10 cellular contexts compared by ENCODE assay signal in the genomic region with DNA sequence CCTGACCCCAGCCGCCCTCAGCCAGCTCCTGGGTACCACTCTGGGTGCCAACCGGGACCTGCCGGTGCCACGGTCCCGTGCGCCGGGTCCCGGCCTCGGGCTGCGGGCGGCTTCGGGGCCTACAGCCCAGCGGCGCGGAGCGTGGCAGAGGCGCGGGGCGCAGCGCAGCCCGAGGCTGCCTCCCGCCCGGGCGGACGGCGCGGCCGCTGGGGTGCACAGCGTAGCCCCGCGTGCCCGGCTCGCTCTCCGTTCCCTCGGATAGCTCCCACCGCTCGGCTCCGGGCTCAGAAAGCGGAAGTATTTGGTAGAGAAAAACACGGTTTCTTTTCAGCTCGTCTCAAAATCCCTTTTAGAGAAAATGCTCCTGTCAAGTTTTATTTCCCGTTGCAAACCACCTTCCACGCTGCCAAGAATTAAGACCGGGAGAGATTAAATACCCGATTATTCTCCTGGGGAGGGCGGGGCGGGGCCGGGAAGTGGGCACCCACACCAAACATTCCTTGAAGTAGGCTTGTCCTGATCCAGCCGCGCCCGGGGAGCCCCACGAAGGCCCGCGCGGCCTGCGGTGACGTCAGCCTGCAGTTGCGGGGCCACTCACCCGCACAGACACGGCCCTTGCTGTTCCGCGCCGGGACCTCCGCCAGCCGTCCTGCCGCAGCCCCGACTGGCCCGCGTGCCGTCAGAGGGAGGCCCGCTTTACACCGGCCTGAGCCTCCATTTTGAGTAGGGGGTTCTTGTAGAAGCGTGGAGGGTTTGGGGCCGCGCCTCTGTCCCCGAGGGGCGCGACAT. TPM values are rescaled to one million over a fixed set of nuclear protein-coding genes. Genes with fewer than 3 reads are reported as not detected.
A peak's percentile ranks its signal among the peaks of the same experiment; 100 is the strongest.
DNase-seq lines count a peak whose midpoint lies in the region; ATAC-seq and TF ChIP-seq lines count a peak whose summit lies in the region.
"Had no signal": no experiment of that assay in that cellular context is flagged by ENCODE, and none has a peak within 500 bp of the region (broad histone marks: within the 10 kb centered on the region; RNA-seq: fewer than 3 reads in every experiment).

No MANE protein-coding gene starts in this region.

- POLR2A ChIA-PET in OCI-LY7 (lab: Charles Lee), result interaction anchor here (0.5 kb wide), 1 partner anchor 32 kb away, joined by 3 read pairs; no protein-coding TSS in a partner anchor

- H3K4me1 ChIP-seq in OCI-LY7 (ENCODE audit: insufficient read depth, low read length, poor library complexity, severe bottlenecking) (no peaks in the 10 kb centered on the region), prostate gland (replicated peaks) (peaks cover 16% of the 10 kb centered on the region)

- no peak for ATAC-seq in HG03280 (IDR thresholded peaks at IDR 0.05; ENCODE audit: unreplicated experiment)

- TF ChIP-seq POLR2A in prostate gland (IDR thresholded peaks at IDR 0.05), result no peak

- H3K9me2 ChIP-seq in OCI-LY7 (ENCODE audit: insufficient read depth, low read length), result no peaks in the 10 kb centered on the region

- BruUV-seq in OCI-LY7 (replicated peaks; lab: Mats Ljungman, UMichigan), result no TSS peak

- DNase-seq in D341Med (ENCODE audit: low spot score) (peak; percentile 62), OCI-LY7 (ENCODE audit: low spot score) (no peak), foreskin fibroblast (peak in 1 of 2 donors; percentile 82), prostate gland (ENCODE audit: low spot score) (peak; percentile 55), GOT3 (lab: John Stamatoyannopoulos, UW) (no peak), dedifferentiated amniotic fluid mesenchymal stem cell (ENCODE audit: extremely low spot score) (no peak), DMS153 (lab: John Stamatoyannopoulos, UW) (no peak)
- DNase-seq: caudate nucleus, NCI-H187 treated with DMSO at 0.1 percent for 48 hours had no signal

- no peaks in the 10 kb centered on the region for H3K27me3 ChIP-seq in prostate gland (replicated peaks; ENCODE audit: insufficient read depth)

- H3K79me2 ChIP-seq in OCI-LY7 (ENCODE audit: insufficient read depth, low read depth, low read length), result no peaks in the 10 kb centered on the region

- H3K9me3 ChIP-seq in OCI-LY7 (ENCODE audit: low read length), result no peaks in the 10 kb centered on the region
- no peaks in the 10 kb centered on the region for H3K9me3 ChIP-seq in prostate gland

- TF ChIP-seq CTCF in OCI-LY7 (conservative IDR thresholded peaks at IDR 0.05; ENCODE audit: low read length), result no peak
- TF ChIP-seq CTCF in foreskin fibroblast (IDR thresholded peaks at IDR 0.05; ENCODE audit: low read depth, low read length), result no peak
- TF ChIP-seq CTCF in prostate gland (IDR thresholded peaks at IDR 0.05), result no peak

- H2AFZ ChIP-seq in OCI-LY7 (ENCODE audit: low read length), result no peak overlapping the region

- H3K4me3 ChIP-seq in OCI-LY7 (ENCODE audit: low read depth, low read length, poor library complexity, severe bottlenecking) (no peak overlapping the region), foreskin fibroblast (ENCODE audit: low read depth in 1 of 2, low read length in 2 of 2) (peak overlapping the region; percentile 59 to 93), prostate gland (peak overlapping the region; percentile 76 to 81)

- intact Hi-C loops in OCI-LY7 (cut with micrococcal nuclease; ENCODE audit: unreplicated experiment) (loop anchor here (10.0 kb wide), 2 partner anchors 472 to 832 kb away; a partner anchor contains a TSS), prostate gland (cut with DNase I) (no loop called here)

- no peaks in the 10 kb centered on the region for H4K20me1 ChIP-seq in OCI-LY7 (ENCODE audit: insufficient read depth, low read length)

- CTCF ChIA-PET in OCI-LY7 (lab: Charles Lee; ENCODE audit: unreplicated experiment), result no interaction called here

- under 1% methylated on average over 41 of the region's 78 CpGs for WGBS in prostate gland

- peak overlapping the region; percentile 43; the same call in 1 of the 2 replicates for H3K4me2 ChIP-seq in OCI-LY7 (ENCODE audit: low read length)

- H3K27ac ChIP-seq in OCI-LY7 (ENCODE audit: low read depth, low read length, poor library complexity, severe bottlenecking) (no peak overlapping the region), prostate gland (peak overlapping the region; percentile 96 to 97)

- no peaks in the 10 kb centered on the region for H3K36me3 ChIP-seq in OCI-LY7 (ENCODE audit: insufficient read depth, low read length)
- no peaks in the 10 kb centered on the region for H3K36me3 ChIP-seq in prostate gland

RNA-seq across cellular contexts. Expression of a gene that starts 7.2 kb away (rescaled TPM):
- 0.15 and 0.54 TPM in 2 replicates for total RNA-seq in OCI-LY7 (2014; rRNA removed; shearing (Covaris generic))
- 0.18 and 0.32 TPM in 2 replicates for total RNA-seq in OCI-LY7 (2022)
- total RNA-seq in prostate gland, result 10 to 100 TPM; 19.1 to 50.4 TPM

RNA-seq across cellular contexts. Expression of a gene that starts 7.7 kb away (rescaled TPM):
- not detected in 2 replicates for total RNA-seq in OCI-LY7 (2014; rRNA removed; shearing (Covaris generic))
- total RNA-seq in OCI-LY7 (2022), result not detected in 2 replicates
- total RNA-seq in prostate gland, result 1 to 10 TPM; 8.5 to 9.8 TPM

RNA-seq across cellular contexts. Expression of a gene that starts 18.6 kb away (rescaled TPM):
- not detected in 2 replicates for total RNA-seq in OCI-LY7 (2014; rRNA removed; shearing (Covaris generic))
- total RNA-seq in OCI-LY7 (2022) (not detected in 2 replicates), prostate gland (10 to 100 TPM; 25.8 to 65.6 TPM)

RNA-seq across cellular contexts. Expression of a gene that starts 27.4 kb away (rescaled TPM):
- not detected in 2 replicates for total RNA-seq in OCI-LY7 (2014; rRNA removed; shearing (Covaris generic))
- total RNA-seq in OCI-LY7 (2022) (not detected in 2 replicates), prostate gland (10 to 100 TPM; 14.7 to 57.0 TPM)

RNA-seq across cellular contexts. Expression of a gene that starts 36.3 kb away (rescaled TPM):
- total RNA-seq in OCI-LY7 (2014; rRNA removed; shearing (Covaris generic)), result 4.1 and 6.0 TPM in 2 replicates
- total RNA-seq in OCI-LY7 (2022) (0.42 and 1.2 TPM in 2 replicates), prostate gland (1 to 10 TPM; 2.2 to 4.6 TPM)

Comparison
In these comparisons a context has a peak if more than half of its experiments do, and no peak if none do; other contexts are left out.
1. DNase-seq: peak in D341Med (single experiment) and prostate gland (single experiment); none in OCI-LY7 (single experiment), GOT3 (single experiment), dedifferentiated amniotic fluid mesenchymal stem cell (single experiment) and DMS153 (single experiment).
2. RNA of a gene that starts 7.2 kb away (total RNA-seq): 19.1 to 50.4 TPM in prostate gland; 0.15 to 0.54 TPM in OCI-LY7; every median in the first group is over 10 times any median in the second.
3. RNA of a gene that starts 7.7 kb away (total RNA-seq): 8.5 to 9.8 TPM in prostate gland; not detected in OCI-LY7; every median in the first group is over 4 times any median in the second.
4. RNA of a gene that starts 18.6 kb away (total RNA-seq): 25.8 to 65.6 TPM in prostate gland; not detected in OCI-LY7; every median in the first group is over 10 times any median in the second.